Comparison of ENCODE assay signal across 2 cellular contexts in genomic region chr15:100720406-100720967, GRCh38.
TF ChIP-seq lines count a peak whose summit lies in the region.

No MANE protein-coding gene starts in this region.

TF ChIP-seq in A549, 52 proteins besides CTCF, POLR2A, EP300 and RAD21 (continued from another document):
- no peak for TF ChIP-seq ZNF302 (CRISPR knock-in tag; IDR thresholded peaks at IDR 0.05)
- TF ChIP-seq HES2 (IDR thresholded peaks at IDR 0.05): no peak
- TF ChIP-seq ELK1 (IDR thresholded peaks at IDR 0.05; ENCODE audit: low read depth, low read length): no peak
- no peak for TF ChIP-seq HOXA7 (CRISPR knock-in tag; IDR thresholded peaks at IDR 0.05)
- TF ChIP-seq ATOH8 (CRISPR knock-in tag; IDR thresholded peaks at IDR 0.05; ENCODE audit: low read depth): no peak
- no peak for TF ChIP-seq JUNB (IDR thresholded peaks at IDR 0.05)
- no peak for TF ChIP-seq ZFP36 (IDR thresholded peaks at IDR 0.05; ENCODE audit: borderline replicate concordance, partially characterized antibody)
- no peak for TF ChIP-seq KDM5A (IDR thresholded peaks at IDR 0.05)
- no peak for TF ChIP-seq GATA3 (IDR thresholded peaks at IDR 0.05; ENCODE audit: borderline replicate concordance)
- no peak for TF ChIP-seq MYC (IDR thresholded peaks at IDR 0.05; ENCODE audit: borderline replicate concordance, low read length)
- TF ChIP-seq NR3C1 (IDR thresholded peaks at IDR 0.05): no peak
- TF ChIP-seq FOXS1 (CRISPR knock-in tag; IDR thresholded peaks at IDR 0.05): no peak
- no peak for TF ChIP-seq NPAS2 (CRISPR knock-in tag; IDR thresholded peaks at IDR 0.05; ENCODE audit: borderline replicate concordance)

TF ChIP-seq in endothelial cell of umbilical vein, 7 proteins besides CTCF, POLR2A, EP300 and RAD21 (continued from another document):
- TF ChIP-seq MAX (IDR thresholded peaks at IDR 0.05; ENCODE audit: insufficient read depth, insufficient read length) (no peak), FOS (IDR thresholded peaks at IDR 0.05; ENCODE audit: borderline replicate concordance, insufficient read depth, low read length) (no peak), POLR2AphosphoS5 (IDR thresholded peaks at IDR 0.05; ENCODE audit: insufficient read depth, low read depth, low read length) (no peak), EZH2 (IDR thresholded peaks at IDR 0.05; ENCODE audit: borderline replicate concordance, low read depth, low read length, severe bottlenecking) (no peak), GATA2 (IDR thresholded peaks at IDR 0.05; ENCODE audit: insufficient read depth, insufficient read length, low read depth, low read length) (no peak)
